Comparison of ENCODE assay signal across 9 cellular contexts in genomic region chrX:120310861-120311631, GRCh38. TPM values are rescaled to one million over a fixed set of nuclear protein-coding genes. Genes with fewer than 3 reads are reported as not detected.
A peak's percentile ranks its signal among the peaks of the same experiment; 100 is the strongest.
DNase-seq lines count a peak whose midpoint lies in the region; ATAC-seq and TF ChIP-seq lines count a peak whose summit lies in the region.
"Had no signal": no experiment of that assay in that cellular context is flagged by ENCODE, and none has a peak within 500 bp of the region (broad histone marks: within the 10 kb centered on the region; RNA-seq: fewer than 3 reads in every experiment).

TMEM255A (minus strand) TSS chrX:120311461; CDS start chrX:120311309, 152 bp downstream.

- H3K4me3 ChIP-seq in colonic mucosa (peak within 1 kb of the TSS; percentile 14), mononuclear cell (ENCODE audit: low read length) (peak within 1 kb of the TSS; percentile 29), vagina (peak within 1 kb of the TSS; percentile 44 to 49)

- H3K27me3 ChIP-seq in colonic mucosa (peaks cover 26% of the 10 kb centered on the region), mononuclear cell (ENCODE audit: insufficient read depth, low read length) (peaks cover 16% of the 10 kb centered on the region), vagina (no peaks in the 10 kb centered on the region)

- H3K4me1 ChIP-seq in colonic mucosa (no peaks in the 10 kb centered on the region), mononuclear cell (ENCODE audit: insufficient read depth, low read length) (peaks cover 30% of the 10 kb centered on the region), vagina (peaks cover 6% of the 10 kb centered on the region)

- intact Hi-C loops in colonic mucosa (cut with DNase I), result no loop called here
- intact Hi-C loops in vagina (cut with DNase I), result no loop called here

- H3K27ac ChIP-seq in colonic mucosa (no peak within 1 kb of the TSS), vagina (peak within 1 kb of the TSS; percentile 52)
- H3K27ac ChIP-seq: C4-2B had no signal

- DNase-seq in NCI-H1694 treated with DMSO at 0.1 percent for 48 hours (lab: John Stamatoyannopoulos, UW) (peak; percentile 6), NCI-H1694 (lab: John Stamatoyannopoulos, UW) (no peak), NCI-H510A treated with DMSO at 0.1 percent for 48 hours (lab: John Stamatoyannopoulos, UW) (peak; percentile 28), colonic mucosa (no peak), vagina (ENCODE audit: extremely low spot score in 2 of 2) (no peak)

- H3K36me3 ChIP-seq in colonic mucosa, result no peaks in the 10 kb centered on the region
- no peaks in the 10 kb centered on the region for H3K36me3 ChIP-seq in vagina

- TF ChIP-seq CTCF in colonic mucosa (IDR thresholded peaks at IDR 0.05) (no peak), vagina (IDR thresholded peaks at IDR 0.05) (no peak)

- peak in 1 of 2 donors; percentile 13 for TF ChIP-seq POLR2A in vagina (IDR thresholded peaks at IDR 0.05)

- ATAC-seq in HG02840 (IDR thresholded peaks at IDR 0.05; ENCODE audit: low FRiP score, unreplicated experiment) (no peak), GM21528 (IDR thresholded peaks at IDR 0.05; ENCODE audit: low FRiP score, unreplicated experiment) (no peak)

- H3K9ac ChIP-seq in colonic mucosa (ENCODE audit: low read depth in 2 of 2, low read length in 2 of 2), result peak within 1 kb of the TSS in 1 of 2 donors; percentile 8

- no peaks in the 10 kb centered on the region for H3K9me3 ChIP-seq in colonic mucosa
- no peaks in the 10 kb centered on the region for H3K9me3 ChIP-seq in mononuclear cell (ENCODE audit: low read depth, low read length)
- no peaks in the 10 kb centered on the region for H3K9me3 ChIP-seq in vagina

RNA-seq across cellular contexts. Expression of gene TMEM255A, which starts in this region (rescaled TPM):
- total RNA-seq in colonic mucosa (1 to 10 TPM; 1.1 to 2.6 TPM), mononuclear cell (0.21 TPM), vagina (10.8 TPM)

Comparison
In these comparisons a context has a peak if more than half of its experiments do, and no peak if none do; other contexts are left out.
1. DNase-seq: peak in NCI-H1694 treated with DMSO at 0.1 percent for 48 hours (single experiment) and NCI-H510A treated with DMSO at 0.1 percent for 48 hours (single experiment); none in NCI-H1694 (single experiment), colonic mucosa (single experiment) and vagina (0 of 2).
2. Peak in every context shown above with its lines, with median percentiles within 50 percentile points of each other: H3K4me3 ChIP-seq.